8 cellular contexts compared by ENCODE assay signal in genomic region chr20:3239026-3239866, GRCh38. TPM values are rescaled to one million over a fixed set of nuclear protein-coding genes. Genes with fewer than 3 reads are reported as not detected.
DNase-seq lines count a peak whose midpoint lies in the region; ATAC-seq and TF ChIP-seq lines count a peak whose summit lies in the region.

Gene SLC4A11 (minus strand): TSS chr20:3239190. CDS start chr20:3239137, 53 bp downstream.

- peak; percentile 61 for ATAC-seq in CD4-positive, alpha-beta T cell (ENCODE audit: poor library complexity)
- peak; percentile 54 for ATAC-seq in GM21367 (IDR thresholded peaks at IDR 0.05; ENCODE audit: unreplicated experiment)
- peak; percentile 65 for ATAC-seq in activated CD8-positive, alpha-beta T cell treated with anti-CD3 and anti-CD28 coated beads, Interleukin-2, amount 10 ng/mL, durations not matched to agents 7 days and 5 days
- no peak for ATAC-seq in GM21447 (IDR thresholded peaks at IDR 0.05; ENCODE audit: unreplicated experiment)

- peak within 1 kb of the TSS; percentile 63 to 80 (median 69) for H3K4me3 ChIP-seq in esophagus muscularis mucosa
- peak within 1 kb of the TSS; percentile 65 to 91 for H3K4me3 ChIP-seq in muscle layer of duodenum (ENCODE audit: low read depth in 1 of 2, low read length in 2 of 2)
- peak within 1 kb of the TSS; percentile 64 to 66 for H3K4me3 ChIP-seq in vagina

- peaks cover 6% of the 10 kb centered on the region for H3K4me1 Mint-ChIP-seq in CD4-positive, alpha-beta T cell (ENCODE audit: low read depth)
- H3K4me1 Mint-ChIP-seq in activated CD8-positive, alpha-beta T cell treated with anti-CD3 and anti-CD28 coated beads, Interleukin-2, amount 10 ng/mL, durations not matched to agents 7 days and 5 days (ENCODE audit: low read depth): peaks cover 13% of the 10 kb centered on the region

- no peaks in the 10 kb centered on the region for H3K36me3 ChIP-seq in esophagus muscularis mucosa
- H3K36me3 ChIP-seq in muscle layer of duodenum (ENCODE audit: control insufficient read depth in 1 of 2, insufficient read depth in 2 of 2, low read length in 2 of 2): no peaks in the 10 kb centered on the region
- H3K36me3 ChIP-seq in vagina: no peaks in the 10 kb centered on the region

- intact Hi-C loops in CD4-positive, alpha-beta T cell (cut with DNase I, micrococcal nuclease): loop anchor here in 1 of 2 experiments (2.0 kb wide), 1 partner anchor 64 kb away; no protein-coding TSS in a partner anchor
- intact Hi-C loops in esophagus muscularis mucosa (cut with DNase I): no loop called here
- intact Hi-C loops in vagina (cut with DNase I): no loop called here

- peaks cover 20 to 30% (median 28%) of the 10 kb centered on the region in 4 donors for H3K4me1 ChIP-seq in esophagus muscularis mucosa
- H3K4me1 ChIP-seq in muscle layer of duodenum (ENCODE audit: control insufficient read depth in 1 of 2, insufficient read depth in 2 of 2, low read length in 2 of 2): peaks cover 0 to 22% of the 10 kb centered on the region in 2 donors
- H3K4me1 ChIP-seq in vagina: peaks cover 24% of the 10 kb centered on the region

- H3K27me3 ChIP-seq in CD4-positive, alpha-beta T cell (ENCODE audit: control insufficient read depth, insufficient read depth, low read length): peaks cover 53% of the 10 kb centered on the region
- H3K27me3 ChIP-seq in esophagus muscularis mucosa (peaks cover 7 to 99% (median 29%) of the 10 kb centered on the region in 4 donors), muscle layer of duodenum (ENCODE audit: low read depth, low read length) (peaks cover 37% of the 10 kb centered on the region), vagina (peaks cover 6% of the 10 kb centered on the region)

- no peak for TF ChIP-seq EP300 in esophagus muscularis mucosa (IDR thresholded peaks at IDR 0.05)

- WGBS in esophagus muscularis mucosa: 0% methylated on average over 9 of the region's 107 CpGs

- peak in 5 of 10 experiments; percentile 10 to 43 (median 30) for DNase-seq in CD4-positive, alpha-beta T cell
- peak; percentile 45 for DNase-seq in NCI-H2171 (lab: John Stamatoyannopoulos, UW)
- peak; percentile 56 for DNase-seq in activated CD8-positive, alpha-beta T cell treated with anti-CD3 and anti-CD28 coated beads, Interleukin-2, amount 10 ng/mL, durations not matched to agents 7 days and 5 days
- no peak for DNase-seq in esophagus muscularis mucosa (ENCODE audit: extremely low spot score)
- DNase-seq in vagina (ENCODE audit: extremely low spot score in 2 of 2): no peak

- peaks cover 70% of the 10 kb centered on the region for H3K27me3 Mint-ChIP-seq in CD4-positive, alpha-beta T cell
- H3K27me3 Mint-ChIP-seq in activated CD8-positive, alpha-beta T cell treated with anti-CD3 and anti-CD28 coated beads, Interleukin-2, amount 10 ng/mL, durations not matched to agents 7 days and 5 days (ENCODE audit: low read depth): peaks cover 51% of the 10 kb centered on the region

- H3K36me3 Mint-ChIP-seq in CD4-positive, alpha-beta T cell (ENCODE audit: low read depth): no peaks in the 10 kb centered on the region
- H3K36me3 Mint-ChIP-seq in activated CD8-positive, alpha-beta T cell treated with anti-CD3 and anti-CD28 coated beads, Interleukin-2, amount 10 ng/mL, durations not matched to agents 7 days and 5 days (ENCODE audit: low read depth): no peaks in the 10 kb centered on the region

- CTCF ChIA-PET in CD4-positive, alpha-beta T cell (lab: Charles Lee): interaction anchor here (1.5 kb wide), 1 partner anchor 10 kb away, joined by 4 read pairs; no protein-coding TSS in a partner anchor
- CTCF ChIA-PET in activated CD8-positive, alpha-beta T cell treated with anti-CD3 and anti-CD28 coated beads, Interleukin-2, amount 10 ng/mL, durations not matched to agents 7 days and 5 days (lab: Charles Lee): interaction anchor here (0.9 to 1.4 kb wide), 4 partner anchors 16 to 77 kb away, joined by 3 to 5 read pairs (median 4); no protein-coding TSS in a partner anchor

- no peak within 1 kb of the TSS for H3K27ac Mint-ChIP-seq in CD4-positive, alpha-beta T cell
- H3K27ac Mint-ChIP-seq in activated CD8-positive, alpha-beta T cell treated with anti-CD3 and anti-CD28 coated beads, Interleukin-2, amount 10 ng/mL, durations not matched to agents 7 days and 5 days: no peak within 1 kb of the TSS

- POLR2A ChIA-PET in CD4-positive, alpha-beta T cell (lab: Charles Lee): interaction anchor here (0.9 to 2.6 kb wide), 6 partner anchors 8 to 82 kb away, joined by 3 to 13 read pairs (median 4); no protein-coding TSS in a partner anchor
- POLR2A ChIA-PET in activated CD8-positive, alpha-beta T cell treated with anti-CD3 and anti-CD28 coated beads, Interleukin-2, amount 10 ng/mL, durations not matched to agents 7 days and 5 days (lab: Charles Lee): interaction anchor here (0.8 to 1.1 kb wide), 2 partner anchors 13 to 228 kb away, joined by 3 to 4 read pairs; no protein-coding TSS in a partner anchor

- TF ChIP-seq POLR2A in esophagus muscularis mucosa (IDR thresholded peaks at IDR 0.05; ENCODE audit: low read depth) (no peak), vagina (IDR thresholded peaks at IDR 0.05) (no peak)

- peak within 1 kb of the TSS; percentile 93 for H3K4me3 Mint-ChIP-seq in CD4-positive, alpha-beta T cell
- H3K4me3 Mint-ChIP-seq in activated CD8-positive, alpha-beta T cell treated with anti-CD3 and anti-CD28 coated beads, Interleukin-2, amount 10 ng/mL, durations not matched to agents 7 days and 5 days: peak within 1 kb of the TSS; percentile 82

- no peaks in the 10 kb centered on the region for H3K9me3 ChIP-seq in CD4-positive, alpha-beta T cell (ENCODE audit: control insufficient read depth, low read length)
- H3K9me3 ChIP-seq in esophagus muscularis mucosa: no peaks in the 10 kb centered on the region
- no peaks in the 10 kb centered on the region for H3K9me3 ChIP-seq in muscle layer of duodenum (ENCODE audit: control insufficient read depth in 1 of 2, low read length in 2 of 2)
- H3K9me3 ChIP-seq in vagina: no peaks in the 10 kb centered on the region

- no peak within 1 kb of the TSS for H3K27ac ChIP-seq in CD4-positive, alpha-beta T cell (ENCODE audit: low read depth, low read length)
- H3K27ac ChIP-seq in esophagus muscularis mucosa (replicated peaks in 1 of 4) (peak within 1 kb of the TSS in 1 of 4 donors; percentile 3), muscle layer of duodenum (ENCODE audit: low read length) (no peak within 1 kb of the TSS), vagina (no peak within 1 kb of the TSS)

- H3K9me3 Mint-ChIP-seq in CD4-positive, alpha-beta T cell: no peaks in the 10 kb centered on the region
- H3K9me3 Mint-ChIP-seq in activated CD8-positive, alpha-beta T cell treated with anti-CD3 and anti-CD28 coated beads, Interleukin-2, amount 10 ng/mL, durations not matched to agents 7 days and 5 days (ENCODE audit: insufficient read depth): no peaks in the 10 kb centered on the region

- TF ChIP-seq CTCF in CD4-positive, alpha-beta T cell (IDR thresholded peaks at IDR 0.05): no peak
- TF ChIP-seq CTCF in esophagus muscularis mucosa (IDR thresholded peaks at IDR 0.05) (no peak), vagina (IDR thresholded peaks at IDR 0.05) (no peak)

RNA-seq across cellular contexts. Expression of gene SLC4A11, which starts in this region (rescaled TPM):
- under 1 TPM; 0.08 to 0.60 TPM for total RNA-seq in CD4-positive, alpha-beta T cell
- 1 to 10 TPM; 1.6 to 2.8 TPM for total RNA-seq in activated CD8-positive, alpha-beta T cell treated with anti-CD3 and anti-CD28 coated beads, Interleukin-2, amount 10 ng/mL, durations not matched to agents 7 days and 5 days
- total RNA-seq in esophagus muscularis mucosa (under 1 TPM in 2 of 4 donors, not detected in 2; 0.11 to 0.32 TPM), vagina (4.9 TPM)

Comparison
In these comparisons a context has a peak if more than half of its experiments do, and no peak if none do; other contexts are left out.
1. Peak in ATAC-seq in CD4-positive, alpha-beta T cell; RNA of the gene not detected or under 1 TPM.
2. DNase-seq: peak in NCI-H2171 (single experiment) and activated CD8-positive, alpha-beta T cell treated with anti-CD3 and anti-CD28 coated beads, Interleukin-2, amount 10 ng/mL, durations not matched to agents 7 days and 5 days (single experiment); none in esophagus muscularis mucosa (single experiment) and vagina (0 of 2).
3. Peak in every context shown above with its lines, with median percentiles within 50 percentile points of each other: H3K4me3 ChIP-seq.